13 cellular contexts compared by ENCODE assay signal in genomic region chr3:128808672-128809071, GRCh38.
DNase-seq lines count a peak whose midpoint lies in the region; ATAC-seq and TF ChIP-seq lines count a peak whose summit lies in the region.
"Had no signal": no experiment of that assay in that cellular context is flagged by ENCODE, and none has a peak within 500 bp of the region (broad histone marks: within the 10 kb centered on the region; RNA-seq: fewer than 3 reads in every experiment).

No MANE protein-coding gene starts in this region.

- H3K4me1 Mint-ChIP-seq in activated T-cell treated with anti-CD3 and anti-CD28 coated beads, Interleukin-2, amount 50 U/mL, for 24 hours (ENCODE audit: low read depth), result peaks cover 65% of the 10 kb centered on the region
- peaks cover 40% of the 10 kb centered on the region for H3K4me1 Mint-ChIP-seq in activated T-cell treated with anti-CD3 and anti-CD28 coated beads, Interleukin-2, amount 50 U/mL, for 4 hours (ENCODE audit: low read depth)
- H3K4me1 Mint-ChIP-seq in progenitor cell of endocrine pancreas (ENCODE audit: low read depth), result peaks cover 4% of the 10 kb centered on the region
- H3K4me1 Mint-ChIP-seq: neural progenitor cell had no signal

- ATAC-seq in activated T-cell treated with anti-CD3 and anti-CD28 coated beads, Interleukin-2, amount 50 U/mL, for 4 hours, result no peak
- ATAC-seq: A549 had no signal

- no peaks in the 10 kb centered on the region for H3K27me3 ChIP-seq in adipocyte (replicated peaks; ENCODE audit: control insufficient read depth, insufficient read depth, low read length)
- H3K27me3 ChIP-seq: neural progenitor cell had no signal

- H3K4me3 Mint-ChIP-seq in activated T-cell treated with anti-CD3 and anti-CD28 coated beads, Interleukin-2, amount 50 U/mL, for 24 hours, result no peak overlapping the region
- no peak overlapping the region for H3K4me3 Mint-ChIP-seq in activated T-cell treated with anti-CD3 and anti-CD28 coated beads, Interleukin-2, amount 50 U/mL, for 4 hours
- H3K4me3 Mint-ChIP-seq in progenitor cell of endocrine pancreas (ENCODE audit: low read depth), result no peak overlapping the region
- H3K4me3 Mint-ChIP-seq: neural progenitor cell had no signal

- peak overlapping the region; percentile 67 for H3K27ac ChIP-seq in substantia nigra (ENCODE audit: low read depth, low read length, poor library complexity, severe bottlenecking)
- H3K27ac ChIP-seq: A549, neural progenitor cell had no signal

- TF ChIP-seq CTCF in progenitor cell of endocrine pancreas (IDR thresholded peaks at IDR 0.05; ENCODE audit: unreplicated experiment), result no peak

- no peak for DNase-seq in activated T-cell treated with anti-CD3 and anti-CD28 coated beads, Interleukin-2, amount 50 U/mL, for 24 hours
- DNase-seq in activated T-cell treated with anti-CD3 and anti-CD28 coated beads, Interleukin-2, amount 50 U/mL, for 4 hours, result no peak
- DNase-seq in adipocyte (ENCODE audit: low read depth) (no peak), islet precursor cell (peak; percentile 82), substantia nigra (lab: John Stamatoyannopoulos, UW) (peak in 10 of 49 donors; percentile 9 to 62 (median 26)), progenitor cell of endocrine pancreas (ENCODE audit: low spot score, unreplicated experiment) (no peak), kidney glomerular epithelial cell (lab: John Stamatoyannopoulos, UW) (no peak), HCEC 1CT (no peak)
- DNase-seq: activated CD8-positive, alpha-beta memory T cell treated with anti-CD3 and anti-CD28 coated beads, Interleukin-2, amount 50 U/mL, for 4 hours; NCI-H1436 treated with DMSO at 0.1 percent for 48 hours; NCI-H69 had no signal

- H3K27ac Mint-ChIP-seq in activated T-cell treated with anti-CD3 and anti-CD28 coated beads, Interleukin-2, amount 50 U/mL, for 24 hours, result peak overlapping the region; percentile 73
- no peak overlapping the region for H3K27ac Mint-ChIP-seq in progenitor cell of endocrine pancreas
- H3K27ac Mint-ChIP-seq: neural progenitor cell had no signal

- no peaks in the 10 kb centered on the region for H3K27me3 Mint-ChIP-seq in activated T-cell treated with anti-CD3 and anti-CD28 coated beads, Interleukin-2, amount 50 U/mL, for 24 hours
- H3K27me3 Mint-ChIP-seq in activated T-cell treated with anti-CD3 and anti-CD28 coated beads, Interleukin-2, amount 50 U/mL, for 4 hours (ENCODE audit: low read depth), result no peaks in the 10 kb centered on the region
- H3K27me3 Mint-ChIP-seq in progenitor cell of endocrine pancreas, result no peaks in the 10 kb centered on the region

- H3K9me3 ChIP-seq in adipocyte (ENCODE audit: control insufficient read depth, low read length), result no peaks in the 10 kb centered on the region
- H3K9me3 ChIP-seq: A549 had no signal

- H3K36me3 Mint-ChIP-seq in activated T-cell treated with anti-CD3 and anti-CD28 coated beads, Interleukin-2, amount 50 U/mL, for 24 hours (ENCODE audit: low read depth), result peaks cover 90% of the 10 kb centered on the region
- peaks cover 61% of the 10 kb centered on the region for H3K36me3 Mint-ChIP-seq in activated T-cell treated with anti-CD3 and anti-CD28 coated beads, Interleukin-2, amount 50 U/mL, for 4 hours (ENCODE audit: insufficient read depth)
- H3K36me3 Mint-ChIP-seq in progenitor cell of endocrine pancreas (ENCODE audit: insufficient read depth), result peaks cover 22% of the 10 kb centered on the region

- peak overlapping the region; percentile 52 for H3K9ac ChIP-seq in adipocyte (ENCODE audit: low read length)
- H3K9ac ChIP-seq: neural progenitor cell had no signal

- no peaks in the 10 kb centered on the region for H3K9me3 Mint-ChIP-seq in activated T-cell treated with anti-CD3 and anti-CD28 coated beads, Interleukin-2, amount 50 U/mL, for 24 hours
- H3K9me3 Mint-ChIP-seq in activated T-cell treated with anti-CD3 and anti-CD28 coated beads, Interleukin-2, amount 50 U/mL, for 4 hours, result no peaks in the 10 kb centered on the region
- H3K9me3 Mint-ChIP-seq in progenitor cell of endocrine pancreas (ENCODE audit: low read depth), result no peaks in the 10 kb centered on the region
- H3K9me3 Mint-ChIP-seq: neural progenitor cell had no signal

- no peak overlapping the region for H3K4me3 ChIP-seq in adipocyte (ENCODE audit: low read length)
- H3K4me3 ChIP-seq: A549, neural progenitor cell had no signal

- peaks cover 22% of the 10 kb centered on the region for H3K4me1 ChIP-seq in adipocyte (ENCODE audit: control insufficient read depth, insufficient read depth, low read length)
- H3K4me1 ChIP-seq: neural progenitor cell had no signal

- peaks cover 67% of the 10 kb centered on the region for H3K36me3 ChIP-seq in adipocyte (ENCODE audit: control insufficient read depth, insufficient read depth, low read length, severe bottlenecking)
- H3K36me3 ChIP-seq: neural progenitor cell had no signal
